Comparison of ENCODE assay signal across 14 cellular contexts in the genomic region with DNA sequence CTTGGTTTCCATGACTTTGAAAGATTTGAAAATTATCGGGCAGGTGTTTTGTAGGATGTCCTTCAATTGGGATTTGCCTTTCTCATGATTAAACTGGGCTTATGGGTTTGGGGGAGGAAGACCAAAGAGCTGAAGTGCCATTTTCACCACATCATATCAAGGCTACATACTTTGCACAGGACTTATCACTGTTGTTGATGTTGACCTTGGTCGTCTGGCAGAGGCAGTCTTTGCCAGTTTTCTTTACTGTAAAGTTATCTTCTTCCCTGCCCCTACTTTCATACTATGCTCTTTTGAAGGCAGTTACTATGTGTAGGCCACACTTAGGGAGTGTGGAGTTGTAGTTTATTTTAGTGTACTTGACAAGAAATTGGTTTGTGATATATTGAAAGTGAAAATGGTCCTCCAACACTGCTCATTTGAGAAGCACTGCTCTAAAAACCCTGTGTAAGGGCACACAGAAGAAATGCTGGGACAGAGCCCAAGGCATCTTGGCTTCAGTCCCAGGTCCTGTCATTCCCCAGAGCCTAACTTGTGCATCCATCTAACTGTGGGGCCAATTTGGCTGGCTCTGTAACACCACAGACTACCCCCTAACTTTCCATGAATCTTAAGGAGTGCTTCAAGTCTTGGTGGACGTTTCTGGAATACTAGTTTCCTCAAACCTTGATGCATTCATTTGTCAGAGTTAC.
DNase-seq lines count a peak whose midpoint lies in the region; ATAC-seq and TF ChIP-seq lines count a peak whose summit lies in the region.
"Had no signal": no experiment of that assay in that cellular context is flagged by ENCODE, and none has a peak within 500 bp of the region (broad histone marks: within the 10 kb centered on the region; RNA-seq: fewer than 3 reads in every experiment).

No MANE protein-coding gene starts in this region.

- no peak overlapping the region for H2BK5ac ChIP-seq in IMR-90 (ENCODE audit: low read depth, low read length, poor library complexity, severe bottlenecking)

- WGBS in IMR-90 (ENCODE audit: extremely low coverage in 2 of 2, insufficient read length in 1 of 2), 2 experiments = 40% methylated on average over 1 of the region's 3 CpGs; no CpG with 5 or more reads in 1 of the 2 experiments
- 37 to 56% (median 44%) methylated on average over 3 of the region's 3 CpGs for WGBS in heart left ventricle, 4 donors
- 43 to 51% (median 49%) methylated on average over 3 of the region's 3 CpGs for WGBS in psoas muscle, 3 donors

- CTCF ChIA-PET in IMR-90 (lab: Yijun Ruan, JAX) = interaction anchor here (1.6 kb wide), 1 partner anchor 11 kb away, joined by 3 read pairs; no protein-coding TSS in a partner anchor

- H2AFZ ChIP-seq in IMR-90 (replicated peaks; ENCODE audit: low read length, poor library complexity) = no peak overlapping the region

- no peaks in the 10 kb centered on the region for H3K4me1 Mint-ChIP-seq in endothelial cell (ENCODE audit: unreplicated experiment)
- H3K4me1 Mint-ChIP-seq: activated naive CD8-positive, alpha-beta T cell treated with anti-CD3 and anti-CD28 coated beads, Interleukin-2, amount 50 U/mL, for 24 hours had no signal

- H3K27ac Mint-ChIP-seq in endothelial cell (ENCODE audit: unreplicated experiment) = no peak overlapping the region
- H3K27ac Mint-ChIP-seq: activated naive CD8-positive, alpha-beta T cell treated with anti-CD3 and anti-CD28 coated beads, Interleukin-2, amount 50 U/mL, for 24 hours; stimulated activated naive CD8-positive, alpha-beta T cell treated with anti-CD3 and anti-CD28 coated beads, Interleukin-15, Interleukin-2, amounts not matched to agents 100 ng/mL and 50 ng/mL, for 24 hours had no signal

- intact Hi-C loops in IMR-90 (cut with micrococcal nuclease) (no loop called here), heart left ventricle (cut with DNase I) (loop anchor here in 2 of 10 donors (10.0 kb wide), 1 partner anchor 125 kb away; no protein-coding TSS in a partner anchor), psoas muscle (cut with DNase I) (no loop called here)

- in situ Hi-C loops in IMR-90 (cut with MboI; ENCODE audit: low sequenced_read_pairs) = no loop called here

- dilution Hi-C loops in IMR-90 (cut with HindIII; ENCODE audit: low sequenced_read_pairs, unreplicated experiment) = no loop called here

- H4K5ac ChIP-seq in IMR-90 (ENCODE audit: low read depth, low read length) = peak overlapping the region; percentile 48; the same call in 1 of the 2 replicates

- H3K14ac ChIP-seq in IMR-90 (replicated peaks; ENCODE audit: low read depth, low read length) = no peak overlapping the region; the same call in 1 of the 2 replicates

- no peaks in the 10 kb centered on the region for H3K9me1 ChIP-seq in IMR-90 (ENCODE audit: insufficient read depth, low read length)

- H3K9me3 ChIP-seq in IMR-90 (ENCODE audit: control insufficient read depth, insufficient read depth, low read length) = no peaks in the 10 kb centered on the region
- no peaks in the 10 kb centered on the region for H3K9me3 ChIP-seq in heart left ventricle
- H3K9me3 ChIP-seq in psoas muscle = no peaks in the 10 kb centered on the region

- H3K18ac ChIP-seq in IMR-90 (ENCODE audit: low read depth, low read length) = peak overlapping the region; percentile 48; the same call in 1 of the 2 replicates

- peaks cover 4% of the 10 kb centered on the region for H3K27me3 Mint-ChIP-seq in endothelial cell (ENCODE audit: unreplicated experiment)
- H3K27me3 Mint-ChIP-seq: stimulated activated naive CD8-positive, alpha-beta T cell treated with anti-CD3 and anti-CD28 coated beads, Interleukin-15, Interleukin-2, amounts not matched to agents 100 ng/mL and 50 ng/mL, for 24 hours had no signal

- 0 out of 3 replicates have a peak overlapping the region, but pooled peaks have one; percentile 3 for H2BK15ac ChIP-seq in IMR-90 (ENCODE audit: low read depth, low read length)

- H3K9ac ChIP-seq in IMR-90 (ENCODE audit: low read depth, low read length) = no peak overlapping the region

- peak overlapping the region; percentile 5; the same call in 1 of the 2 replicates for H3K4ac ChIP-seq in IMR-90 (ENCODE audit: low read depth, low read length)

- H3K23ac ChIP-seq in IMR-90 (ENCODE audit: low read depth, low read length) = no peak overlapping the region

- H3K4me3 ChIP-seq in IMR-90 (ENCODE audit: insufficient read depth, low read depth, low read length) = no peak overlapping the region
- no peak overlapping the region for H3K4me3 ChIP-seq in heart left ventricle
- H3K4me3 ChIP-seq in psoas muscle = peak overlapping the region; percentile 44

- POLR2A ChIA-PET in IMR-90 (lab: Charles Lee; ENCODE audit: unreplicated experiment) = no interaction called here

- H3K56ac ChIP-seq in IMR-90 (ENCODE audit: extremely low read depth, insufficient read depth, low read length) = no peak overlapping the region

- H3K4me2 ChIP-seq in IMR-90 (ENCODE audit: low read depth, low read length) = peak overlapping the region; percentile 25

- H4K8ac ChIP-seq in IMR-90 (ENCODE audit: low read depth in 2 of 2, low read length in 2 of 2) = no peak overlapping the region

- H3K4me3 Mint-ChIP-seq in endothelial cell (ENCODE audit: unreplicated experiment) = no peak overlapping the region
- H3K4me3 Mint-ChIP-seq: activated naive CD8-positive, alpha-beta T cell treated with anti-CD3 and anti-CD28 coated beads, Interleukin-2, amount 50 U/mL, for 24 hours; stimulated activated naive CD8-positive, alpha-beta T cell treated with anti-CD3 and anti-CD28 coated beads, Interleukin-15, Interleukin-2, amounts not matched to agents 100 ng/mL and 50 ng/mL, for 24 hours had no signal

- H3K4me1 ChIP-seq in IMR-90 (ENCODE audit: control insufficient read depth, insufficient read depth, low read length) = peaks cover 12% of the 10 kb centered on the region
- peaks cover 0 to 45% (median 18%) of the 10 kb centered on the region in 12 donors for H3K4me1 ChIP-seq in heart left ventricle
- H3K4me1 ChIP-seq in psoas muscle = peaks cover 16% of the 10 kb centered on the region

- H2BK20ac ChIP-seq in IMR-90 (ENCODE audit: low read depth, low read length) = no peak overlapping the region; the same call in 1 of the 2 replicates

- DNase-seq in IMR-90 (peak; percentile 15), anterior cingulate cortex (lab: John Stamatoyannopoulos, UW) (peak in 53 of 58 donors; percentile 8 to 87 (median 60)), heart left ventricle (peak in 4 of 5 donors; percentile 54 to 70 (median 65)), psoas muscle (peak in 1 of 2 donors; percentile 31), NCI-H345 treated with DMSO at 0.1 percent for 48 hours (lab: John Stamatoyannopoulos, UW; ENCODE audit: unreplicated experiment) (no peak), endothelial cell (ENCODE audit: low spot score) (no peak), RKO (ENCODE audit: low spot score) (no peak), NCI-H2196 treated with DMSO at 0.1 percent for 48 hours (lab: John Stamatoyannopoulos, UW; ENCODE audit: unreplicated experiment) (no peak)
- DNase-seq: activated CD8-positive, alpha-beta memory T cell treated with anti-CD3 and anti-CD28 coated beads, Interleukin-2, amount 50 U/mL, for 48 hours; activated naive CD8-positive, alpha-beta T cell treated with anti-CD3 and anti-CD28 coated beads, Interleukin-2, amount 50 U/mL, for 24 hours; NCI-H510A; stimulated activated CD4-positive, alpha-beta T cell treated with anti-CD3 and anti-CD28 coated beads, Interleukin-4, amount 100 ng/mL, for 24 hours had no signal

- H3K36me3 Mint-ChIP-seq in endothelial cell (ENCODE audit: low read depth, unreplicated experiment) = no peaks in the 10 kb centered on the region

- no peaks in the 10 kb centered on the region for H4K20me1 ChIP-seq in IMR-90 (ENCODE audit: insufficient read depth, low read length)

- peak overlapping the region; percentile 39 for H2BK120ac ChIP-seq in IMR-90 (ENCODE audit: low read depth, low read length)

- no peaks in the 10 kb centered on the region for H3K79me1 ChIP-seq in IMR-90 (ENCODE audit: low read depth in 1 of 2, low read length in 2 of 2)

- H3K36me3 ChIP-seq in IMR-90 (ENCODE audit: control insufficient read depth, insufficient read depth, low read length) (no peaks in the 10 kb centered on the region), heart left ventricle (no peaks in the 10 kb centered on the region), psoas muscle (ENCODE audit: insufficient read depth in 1 of 2, low read depth in 1 of 2) (no peaks in the 10 kb centered on the region)

- H3K27ac ChIP-seq in IMR-90 (ENCODE audit: insufficient read depth, low read length) (peak overlapping the region; percentile 14; the same call in 1 of the 2 replicates), heart left ventricle (peak overlapping the region in 10 of 12 donors; percentile 7 to 76 (median 63)), psoas muscle (peak overlapping the region; percentile 65)
- H3K27ac ChIP-seq: C4-2B had no signal

- TF ChIP-seq CTCF in IMR-90 (conservative IDR thresholded peaks at IDR 0.05; ENCODE audit: low read depth, low read length) (no peak), heart left ventricle (IDR thresholded peaks at IDR 0.05) (no peak), psoas muscle (IDR thresholded peaks at IDR 0.05) (no peak), endothelial cell (IDR thresholded peaks at IDR 0.05; ENCODE audit: unreplicated experiment) (no peak)

- H4K91ac ChIP-seq in IMR-90 (ENCODE audit: insufficient read depth, low read depth, low read length) = no peak overlapping the region

- TF ChIP-seq RAD21 in IMR-90 (IDR thresholded peaks at IDR 0.05; ENCODE audit: low read length) = no peak

- H3K27me3 ChIP-seq in IMR-90 (ENCODE audit: control insufficient read depth, insufficient read depth, low read length) (no peaks in the 10 kb centered on the region), heart left ventricle (no peaks in the 10 kb centered on the region), psoas muscle (ENCODE audit: insufficient read depth in 3 of 3, low read length in 2 of 3) (no peaks in the 10 kb centered on the region)

- H2AK5ac ChIP-seq in IMR-90 (ENCODE audit: low read depth, low read length) = no peak overlapping the region

- no peak for TF ChIP-seq POLR2A in IMR-90 (IDR thresholded peaks at IDR 0.05; ENCODE audit: low read depth, low read length)
- TF ChIP-seq POLR2A in heart left ventricle (IDR thresholded peaks at IDR 0.05) = no peak

- BruUV-seq in IMR-90 (replicated peaks; lab: Mats Ljungman, UMichigan) = no TSS peak

- no peak for ATAC-seq in IMR-90 (ENCODE audit: low read depth)
- ATAC-seq in heart left ventricle = peak; percentile 81 to 87 (median 84)
- ATAC-seq in psoas muscle = peak; percentile 64 to 82 (median 76)
- ATAC-seq: activated naive CD8-positive, alpha-beta T cell treated with anti-CD3 and anti-CD28 coated beads, Interleukin-2, amount 50 U/mL, for 24 hours had no signal

- H3K9me3 Mint-ChIP-seq in endothelial cell (ENCODE audit: unreplicated experiment) = no peaks in the 10 kb centered on the region
- H3K9me3 Mint-ChIP-seq: activated naive CD8-positive, alpha-beta T cell treated with anti-CD3 and anti-CD28 coated beads, Interleukin-2, amount 50 U/mL, for 24 hours; stimulated activated naive CD8-positive, alpha-beta T cell treated with anti-CD3 and anti-CD28 coated beads, Interleukin-15, Interleukin-2, amounts not matched to agents 100 ng/mL and 50 ng/mL, for 24 hours had no signal

- no peak overlapping the region for H2AK9ac ChIP-seq in IMR-90 (replicated peaks; ENCODE audit: low read depth, low read length, poor library complexity)

TF ChIP-seq in IMR-90, 13 proteins besides CTCF, POLR2A, EP300 and RAD21 (continues in another document):
- TF ChIP-seq NFE2L2 (IDR thresholded peaks at IDR 0.05; ENCODE audit: low read depth, low read length) (no peak), CEBPB (IDR thresholded peaks at IDR 0.05; ENCODE audit: low read depth, low read length) (no peak)

Comparison
In these comparisons a context has a peak if more than half of its experiments do, and no peak if none do; other contexts are left out.
1. DNase-seq: peak in IMR-90 (single experiment), anterior cingulate cortex (53 of 58) and heart left ventricle (4 of 5); none in NCI-H345 treated with DMSO at 0.1 percent for 48 hours (single experiment), endothelial cell (single experiment), RKO (single experiment) and NCI-H2196 treated with DMSO at 0.1 percent for 48 hours (single experiment).
2. H3K27ac ChIP-seq: peak in every context shown above with its lines; median percentile 65 in psoas muscle; 63 in heart left ventricle; 14 in IMR-90.